In the genomic region with DNA sequence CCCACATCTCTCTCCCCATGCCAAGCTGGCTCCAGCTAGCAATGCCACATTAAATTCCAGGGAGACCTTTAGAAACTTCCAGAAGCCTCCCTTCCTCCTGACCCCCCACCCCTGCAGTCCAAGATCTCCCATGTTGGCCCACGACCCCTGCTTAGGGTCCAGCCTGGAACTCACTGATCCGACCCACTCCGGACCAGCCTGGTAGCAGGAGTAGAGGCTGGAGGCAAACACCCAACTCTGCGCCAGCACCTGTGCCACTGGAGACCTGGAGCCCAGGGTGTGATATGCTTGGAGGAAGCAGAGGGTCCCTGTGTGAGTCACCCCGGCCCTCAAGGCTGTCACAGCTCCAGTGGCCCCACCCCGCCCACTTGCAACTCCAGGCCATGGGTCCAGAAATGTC, we compare ENCODE assay signal across 19 cellular contexts. TPM values are rescaled to one million over a fixed set of nuclear protein-coding genes. Genes with fewer than 3 reads are reported as not detected.
DNase-seq lines count a peak whose midpoint lies in the region; TF ChIP-seq lines count a peak whose summit lies in the region.
"Had no signal": no experiment of that assay in that cellular context is flagged by ENCODE, and none has a peak within 500 bp of the region (broad histone marks: within the 10 kb centered on the region; RNA-seq: fewer than 3 reads in every experiment).

No MANE protein-coding gene starts in this region.

- intact Hi-C loops in posterior vena cava (cut with DNase I) = no loop called here

- H3K4me1 ChIP-seq in HEK293 (ENCODE audit: control insufficient read depth, insufficient read depth, low read length) = peaks cover 3% of the 10 kb centered on the region
- H3K4me1 ChIP-seq: Caco-2 had no signal

- H3K4me3 ChIP-seq in HEK293 (ENCODE audit: low read depth, low read length) = no peak overlapping the region
- H3K4me3 ChIP-seq: A549 had no signal

- no peak overlapping the region for H3K27ac ChIP-seq in HEK293 (ENCODE audit: extremely low read depth, low read depth, low read length)
- H3K27ac ChIP-seq: 22Rv1, A549, C4-2B had no signal

- TF ChIP-seq CTCF in HEK293 (tag by site-specific recombination; IDR thresholded peaks at IDR 0.05) = no peak

- POLR2A ChIA-PET in HEK293 (lab: Yijun Ruan, JAX) = interaction anchor here (0.6 kb wide), 1 partner anchor 639 kb away, joined by 3 read pairs; a partner anchor contains a TSS

- peak; percentile 47 for DNase-seq in activated CD8-positive, alpha-beta memory T cell treated with anti-CD3 and anti-CD28 coated beads for 24 hours
- no peak for DNase-seq in activated CD8-positive, alpha-beta memory T cell treated with anti-CD3 and anti-CD28 coated beads, Interleukin-2, amount 50 U/mL, for 4 hours
- peak; percentile 34 for DNase-seq in ecto neural progenitor cell (ENCODE audit: low spot score)
- peak; percentile 69 for DNase-seq in posterior vena cava (ENCODE audit: low spot score)
- no peak for DNase-seq in HK-2 (ENCODE audit: unreplicated experiment)
- DNase-seq in T-helper 1 cell = no peak
- DNase-seq in NOMO-1 treated with DMSO at 0.1 percent for 48 hours (lab: John Stamatoyannopoulos, UW; ENCODE audit: unreplicated experiment) = no peak
- DNase-seq: AML-193; Caco-2; CD4-positive, alpha-beta T cell; DMS79 treated with DMSO at 0.1 percent for 48 hours; GF-D8; GOT3; H7 had no signal

- no peaks in the 10 kb centered on the region for H3K9me3 ChIP-seq in HEK293 (ENCODE audit: control insufficient read depth, insufficient read depth, low read depth, low read length)
- H3K9me3 ChIP-seq: A549, Caco-2 had no signal

- no peaks in the 10 kb centered on the region for H3K36me3 ChIP-seq in HEK293 (ENCODE audit: control insufficient read depth in 2 of 2, insufficient read depth in 1 of 2, low read length in 2 of 2)

- CTCF ChIA-PET in HEK293 (lab: Yijun Ruan, JAX) = interaction anchor here (0.9 to 2.1 kb wide), 3 partner anchors 10 to 57 kb away, joined by 4 to 13 read pairs (median 10); no protein-coding TSS in a partner anchor

TF ChIP-seq in HEK293, 187 proteins besides CTCF, POLR2A, EP300 and RAD21:
- TF ChIP-seq ZNF600 (tag by site-specific recombination; IDR thresholded peaks at IDR 0.05) (peak; percentile 63; the same call in 1 of the 2 replicates), ZNF658 (tag by site-specific recombination; IDR thresholded peaks at IDR 0.05) (no peak), GLI2 (tag by site-specific recombination; IDR thresholded peaks at IDR 0.05; ENCODE audit: borderline replicate concordance, low read depth) (no peak)

RNA-seq across cellular contexts. Expression of a gene that starts 3.3 kb away (rescaled TPM):
- under 1 TPM in 1 of 2 donors, not detected in 1; 0.19 TPM for total RNA-seq in posterior vena cava

RNA-seq across cellular contexts. Expression of a gene that starts 18.7 kb away (rescaled TPM):
- under 1 TPM; 0.43 to 0.51 TPM for total RNA-seq in posterior vena cava
- total RNA-seq: H7, HepG2 had no signal

RNA-seq across cellular contexts. Expression of a gene that starts 37.6 kb away (rescaled TPM):
- total RNA-seq in posterior vena cava = under 1 TPM in 1 of 2 donors, not detected in 1; 0.74 TPM
- total RNA-seq: Caco-2; CD4-positive, alpha-beta T cell; H7; HepG2 had no signal

Comparison
In these comparisons a context has a peak if more than half of its experiments do, and no peak if none do; other contexts are left out.
1. DNase-seq: peak in activated CD8-positive, alpha-beta memory T cell treated with anti-CD3 and anti-CD28 coated beads for 24 hours (single experiment), ecto neural progenitor cell (single experiment) and posterior vena cava (single experiment); none in activated CD8-positive, alpha-beta memory T cell treated with anti-CD3 and anti-CD28 coated beads, Interleukin-2, amount 50 U/mL, for 4 hours (single experiment), HK-2 (single experiment), T-helper 1 cell (0 of 5) and NOMO-1 treated with DMSO at 0.1 percent for 48 hours (single experiment).